ENCODE assay signal across 8 cellular contexts in genomic region chrX:136146614-136147319, GRCh38. TPM values are rescaled to one million over a fixed set of nuclear protein-coding genes. Genes with fewer than 3 reads are reported as not detected.
DNase-seq lines count a peak whose midpoint lies in the region; ATAC-seq and TF ChIP-seq lines count a peak whose summit lies in the region.

No MANE protein-coding gene starts in this region.

- H3K9me2 ChIP-seq in DOHH2 (replicated peaks; ENCODE audit: control insufficient read depth, low read length): no peaks in the 10 kb centered on the region

- H3F3A ChIP-seq in DOHH2 (ENCODE audit: control insufficient read depth, insufficient read depth): no peaks in the 10 kb centered on the region

- peak overlapping the region; percentile 48 for H3K4me2 ChIP-seq in DOHH2 (ENCODE audit: low read length)

- H3K27me3 ChIP-seq in DOHH2 (ENCODE audit: control insufficient read depth, low read length) (peaks cover 17% of the 10 kb centered on the region), MG63 (no peaks in the 10 kb centered on the region)

- peak; percentile 19 for DNase-seq in MG63
- peak; percentile 29 for DNase-seq in activated naive CD4-positive, alpha-beta T cell treated with Interleukin-2 at 50 U/mL for 16 hours
- peak; percentile 50 for DNase-seq in left cardiac atrium
- DNase-seq in retinal pigment epithelial cell (ENCODE audit: low read depth): no peak
- DNase-seq in HuH-7 (ENCODE audit: low spot score): no peak
- DNase-seq in NK-92 (lab: John Stamatoyannopoulos, UW; ENCODE audit: unreplicated experiment): no peak

- H3K36me3 ChIP-seq in DOHH2 (ENCODE audit: control insufficient read depth, low read length) (no peaks in the 10 kb centered on the region), MG63 (no peaks in the 10 kb centered on the region)

- no peaks in the 10 kb centered on the region for H3K79me2 ChIP-seq in DOHH2 (ENCODE audit: control insufficient read depth, low read length)

- H4K20me1 ChIP-seq in DOHH2 (ENCODE audit: control insufficient read depth, insufficient read depth, low read depth, low read length): no peaks in the 10 kb centered on the region

- peak; percentile 39 to 56 for ATAC-seq in left cardiac atrium
- ATAC-seq in GM19023 (IDR thresholded peaks at IDR 0.05; ENCODE audit: unreplicated experiment): no peak

- H3K4me3 ChIP-seq in DOHH2 (ENCODE audit: low read length) (peak overlapping the region; percentile 39), MG63 (peak overlapping the region; percentile 54), retinal pigment epithelial cell (ENCODE audit: low read length) (peak overlapping the region; percentile 54)

- no peaks in the 10 kb centered on the region for H3K4me1 ChIP-seq in DOHH2 (ENCODE audit: control insufficient read depth, low read length)

- H3K9me3 ChIP-seq in DOHH2 (ENCODE audit: control insufficient read depth, insufficient read depth, low read length) (no peaks in the 10 kb centered on the region), MG63 (no peaks in the 10 kb centered on the region)

- intact Hi-C loops in left cardiac atrium (cut with DNase I): no loop called here

- H3K27ac ChIP-seq in DOHH2 (ENCODE audit: low read depth, low read length): no peak overlapping the region

- TF ChIP-seq CTCF in DOHH2 (IDR thresholded peaks at IDR 0.05; ENCODE audit: low read depth, low read length, poor library complexity, severe bottlenecking): no peak
- no peak for TF ChIP-seq CTCF in retinal pigment epithelial cell (conservative IDR thresholded peaks at IDR 0.05; ENCODE audit: low read depth, low read length)

RNA-seq across cellular contexts. Expression of gene FHL1, which starts 0.6 kb away (rescaled TPM):
- total RNA-seq in MG63 (2014; rRNA removed; shearing (Covaris generic); ENCODE audit: low replicate concordance): 149 and 156 TPM in 2 replicates
- total RNA-seq in left cardiac atrium: 1,000 to 10,000 TPM; 1,025 to 1,081 TPM

Comparison
In these comparisons a context has a peak if more than half of its experiments do, and no peak if none do; other contexts are left out.
1. DNase-seq: peak in MG63 (single experiment), activated naive CD4-positive, alpha-beta T cell treated with Interleukin-2 at 50 U/mL for 16 hours (single experiment) and left cardiac atrium (single experiment); none in retinal pigment epithelial cell (single experiment), HuH-7 (single experiment) and NK-92 (single experiment).
2. Peak in every context shown above with its lines, with median percentiles within 50 percentile points of each other: H3K4me3 ChIP-seq.